In the genomic region with DNA sequence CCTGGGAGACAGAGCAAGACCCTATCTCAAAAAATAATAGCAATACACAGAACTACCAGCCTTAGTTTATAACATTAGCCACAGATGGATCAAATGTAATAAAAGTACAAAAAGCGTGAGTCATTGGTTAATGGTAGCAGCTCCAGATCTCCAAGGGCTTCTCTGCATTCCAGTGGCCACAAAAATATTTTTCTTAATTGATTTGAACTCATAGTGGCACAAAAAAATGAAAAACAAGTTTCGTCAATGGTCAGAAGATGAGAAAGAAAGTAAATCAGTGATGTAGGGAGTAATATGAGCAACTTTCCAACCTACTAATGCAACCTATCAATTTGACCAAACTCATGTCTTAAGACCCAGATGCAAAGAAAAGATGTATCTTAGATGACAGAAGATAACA, we compare ENCODE assay signal across 25 cellular contexts.
DNase-seq lines count a peak whose midpoint lies in the region; ATAC-seq and TF ChIP-seq lines count a peak whose summit lies in the region.
"Had no signal": no experiment of that assay in that cellular context is flagged by ENCODE, and none has a peak within 500 bp of the region (broad histone marks: within the 10 kb centered on the region; RNA-seq: fewer than 3 reads in every experiment).

No MANE protein-coding gene starts in this region.

- no peak overlapping the region for H3K4me3 ChIP-seq in foreskin fibroblast (ENCODE audit: low read depth in 1 of 2, low read length in 2 of 2)
- H3K4me3 ChIP-seq: dorsolateral prefrontal cortex, K562, skin epidermis, upper lobe of right lung had no signal

- TF ChIP-seq CTCF in foreskin fibroblast (IDR thresholded peaks at IDR 0.05; ENCODE audit: low read depth, low read length) = no peak

- peak; percentile 7 for DNase-seq in AG08396 (ENCODE audit: low spot score)
- peak; percentile 77 for DNase-seq in HCEC 1CT
- DNase-seq in amniotic stem cell (lab: John Stamatoyannopoulos, UW) = peak; percentile 24
- DNase-seq in foreskin fibroblast = peak; percentile 51 to 59
- no peak for DNase-seq in kidney glomerular epithelial cell (lab: John Stamatoyannopoulos, UW)
- DNase-seq in CD1c-positive myeloid dendritic cell (ENCODE audit: extremely low spot score) = no peak
- DNase-seq: activated CD4-positive, alpha-beta T cell treated with anti-CD3 and anti-CD28 coated beads, Interleukin-2, amount 10 ng/mL, durations not matched to agents 24 days and 14 days; activated naive CD4-positive, alpha-beta T cell treated with anti-CD3 and anti-CD28 coated beads for 36 hours; activated T-cell treated with anti-CD3 and anti-CD28 coated beads, Interleukin-2, amount 50 U/mL, for 48 hours; CD4-positive, CD25-positive, alpha-beta regulatory T cell; DMS 273 treated with DMSO at 0.1 percent for 48 hours; dorsolateral prefrontal cortex; mesenchymal stem cell; naive B cell; NCI-H1417 treated with DMSO at 0.1 percent for 48 hours; NCI-H446; nucleus accumbens; stimulated activated CD4-positive, alpha-beta T cell treated with anti-CD3 and anti-CD28 coated beads, Interleukin-2, amount 100 ng/mL, for 24 hours; substantia nigra; upper lobe of right lung had no signal

- no peak for ATAC-seq in HG03108 (IDR thresholded peaks at IDR 0.05; ENCODE audit: unreplicated experiment)
- ATAC-seq in GM19023 (IDR thresholded peaks at IDR 0.05; ENCODE audit: unreplicated experiment) = no peak
- ATAC-seq: foreskin keratinocyte, K562, upper lobe of right lung had no signal

Comparison
In these comparisons a context has a peak if more than half of its experiments do, and no peak if none do; other contexts are left out.
1. DNase-seq: peak in AG08396 (single experiment), HCEC 1CT (single experiment), amniotic stem cell (single experiment) and foreskin fibroblast (2 of 2); none in kidney glomerular epithelial cell (single experiment) and CD1c-positive myeloid dendritic cell (single experiment).